ENCODE assay signal across 9 cellular contexts in genomic region chr14:54189358-54190354, GRCh38.
DNase-seq lines count a peak whose midpoint lies in the region; ATAC-seq and TF ChIP-seq lines count a peak whose summit lies in the region.
"Had no signal": no experiment of that assay in that cellular context is flagged by ENCODE, and none has a peak within 500 bp of the region (broad histone marks: within the 10 kb centered on the region; RNA-seq: fewer than 3 reads in every experiment).

No MANE protein-coding gene starts in this region.

- H3K27ac ChIP-seq in HEK293 (ENCODE audit: extremely low read depth, low read depth, low read length) = no peak overlapping the region
- H3K27ac ChIP-seq in RWPE1 = no peak overlapping the region

- CTCF ChIA-PET in HEK293 (lab: Yijun Ruan, JAX) (no interaction called here), RWPE1 (lab: Yijun Ruan, JAX) (no interaction called here)

- no peaks in the 10 kb centered on the region for H3K9me3 ChIP-seq in HEK293 (ENCODE audit: control insufficient read depth, insufficient read depth, low read depth, low read length)

- H3K36me3 ChIP-seq in HEK293 (ENCODE audit: control insufficient read depth in 2 of 2, insufficient read depth in 1 of 2, low read length in 2 of 2) = no peaks in the 10 kb centered on the region

- DNase-seq in RWPE1 (ENCODE audit: low spot score) (peak; percentile 68), fibroblast of peridontal ligament (ENCODE audit: extremely low read depth) (peak; percentile 68), stromal cell of bone marrow (ENCODE audit: low read depth) (peak; percentile 77)
- DNase-seq: activated CD8-positive, alpha-beta memory T cell treated with anti-CD3 and anti-CD28 coated beads, Interleukin-2, amount 50 U/mL, for 48 hours; NCI-H2029 treated with DMSO at 0.1 percent for 48 hours had no signal

- POLR2A ChIA-PET in HEK293 (lab: Yijun Ruan, JAX) = no interaction called here
- POLR2A ChIA-PET in RWPE1 (lab: Yijun Ruan, JAX; ENCODE audit: low non-redundant PET) = no interaction called here

- ATAC-seq in GM21717 (IDR thresholded peaks at IDR 0.05; ENCODE audit: unreplicated experiment) (no peak), GM18520 (IDR thresholded peaks at IDR 0.05; ENCODE audit: unreplicated experiment) (no peak), GM18498 (IDR thresholded peaks at IDR 0.05; ENCODE audit: unreplicated experiment) (no peak)

- no peak for TF ChIP-seq CTCF in HEK293 (tag by site-specific recombination; IDR thresholded peaks at IDR 0.05)
- no peak for TF ChIP-seq CTCF in RWPE1 (conservative IDR thresholded peaks at IDR 0.05; ENCODE audit: low read depth)

- no peak overlapping the region for H3K4me3 ChIP-seq in HEK293 (ENCODE audit: low read depth, low read length)

- H3K4me1 ChIP-seq in HEK293 (ENCODE audit: control insufficient read depth, insufficient read depth, low read length) = peaks cover 2% of the 10 kb centered on the region; the same call in 1 of the 2 replicates

TF ChIP-seq in HEK293, 187 proteins besides CTCF, POLR2A, EP300 and RAD21:
- TF ChIP-seq ZNF600 (tag by site-specific recombination; IDR thresholded peaks at IDR 0.05) (no peak), ZNF394 (tag by site-specific recombination; IDR thresholded peaks at IDR 0.05; ENCODE audit: borderline replicate concordance) (no peak), GLIS1 (tag by site-specific recombination; IDR thresholded peaks at IDR 0.05) (no peak), ZNF16 (tag by site-specific recombination; IDR thresholded peaks at IDR 0.05; ENCODE audit: low read depth) (no peak), PRDM4 (tag by site-specific recombination; IDR thresholded peaks at IDR 0.05) (no peak), TCF7L2 (IDR thresholded peaks at IDR 0.05; ENCODE audit: borderline replicate concordance, low read depth, low read length) (no peak), ZBTB11 (tag by site-specific recombination; conservative IDR thresholded peaks at IDR 0.05; ENCODE audit: low read depth) (no peak), ZNF335 (tag by site-specific recombination; conservative IDR thresholded peaks at IDR 0.05) (0 out of 2 replicates have a peak, but pooled peaks have one; percentile 21)
